In genomic region chrX:19904778-19905367, GRCh38 we compare ENCODE assay signal across 8 cellular contexts. TPM values are rescaled to one million over a fixed set of nuclear protein-coding genes. Genes with fewer than 3 reads are reported as not detected.
DNase-seq lines count a peak whose midpoint lies in the region; ATAC-seq and TF ChIP-seq lines count a peak whose summit lies in the region.

No MANE protein-coding gene starts in this region.

- peak; percentile 73 for ATAC-seq in CD4-positive, alpha-beta T cell (ENCODE audit: poor library complexity)
- ATAC-seq in GM18502 (IDR thresholded peaks at IDR 0.05; ENCODE audit: poor library complexity, unreplicated experiment) (peak; percentile 86), HG03280 (IDR thresholded peaks at IDR 0.05; ENCODE audit: unreplicated experiment) (peak; percentile 64), thoracic aorta (ENCODE audit: insufficient number of reproducible peaks, low FRiP score, low read depth) (no peak), GM21737 (IDR thresholded peaks at IDR 0.05; ENCODE audit: unreplicated experiment) (no peak)

- no peaks in the 10 kb centered on the region for H3K27me3 ChIP-seq in CD4-positive, alpha-beta T cell (ENCODE audit: control insufficient read depth, insufficient read depth, low read length)
- H3K27me3 ChIP-seq in thoracic aorta (replicated peaks; ENCODE audit: insufficient read depth): no peaks in the 10 kb centered on the region

- H3K27ac ChIP-seq in CD4-positive, alpha-beta T cell (ENCODE audit: low read depth, low read length): no peak overlapping the region
- no peak overlapping the region for H3K27ac ChIP-seq in thoracic aorta

- POLR2A ChIA-PET in CD4-positive, alpha-beta T cell (lab: Charles Lee): interaction anchor here (1.2 kb wide), 1 partner anchor 86 kb away, joined by 3 read pairs; the partner anchor contains the start of gene BCLAF3

- no peak for DNase-seq in CD4-positive, alpha-beta T cell
- DNase-seq in NCI-H526 (lab: John Stamatoyannopoulos, UW): peak; percentile 72 to 87
- DNase-seq in astrocyte of the hippocampus (ENCODE audit: low read depth, low spot score): peak; percentile 55
- DNase-seq in iPS-NIHi11 (ENCODE audit: low spot score): peak; percentile 68
- DNase-seq in thoracic aorta (ENCODE audit: low spot score): no peak

- no peak overlapping the region for H3K4me3 Mint-ChIP-seq in CD4-positive, alpha-beta T cell

- TF ChIP-seq CTCF in CD4-positive, alpha-beta T cell (IDR thresholded peaks at IDR 0.05): peak; percentile 66
- TF ChIP-seq CTCF in thoracic aorta (IDR thresholded peaks at IDR 0.05): peak; percentile 51

- no peak overlapping the region for H3K4me3 ChIP-seq in thoracic aorta

- H3K9me3 Mint-ChIP-seq in CD4-positive, alpha-beta T cell: no peaks in the 10 kb centered on the region

- no peaks in the 10 kb centered on the region for H3K36me3 Mint-ChIP-seq in CD4-positive, alpha-beta T cell (ENCODE audit: low read depth)

- H3K27ac Mint-ChIP-seq in CD4-positive, alpha-beta T cell: no peak overlapping the region

- H3K9me3 ChIP-seq in CD4-positive, alpha-beta T cell (ENCODE audit: control insufficient read depth, low read length): no peaks in the 10 kb centered on the region
- no peaks in the 10 kb centered on the region for H3K9me3 ChIP-seq in thoracic aorta

- H3K4me1 ChIP-seq in thoracic aorta (ENCODE audit: control insufficient read depth in 1 of 2, low read depth in 2 of 2): no peaks in the 10 kb centered on the region

- CTCF ChIA-PET in CD4-positive, alpha-beta T cell (lab: Charles Lee): interaction anchor here (0.8 to 1.2 kb wide), 8 partner anchors 11 to 163 kb away, joined by 3 to 5 read pairs (median 4); no protein-coding TSS in a partner anchor

- peaks cover 11% of the 10 kb centered on the region for H3K4me1 Mint-ChIP-seq in CD4-positive, alpha-beta T cell (ENCODE audit: low read depth)

- intact Hi-C loops in CD4-positive, alpha-beta T cell (cut with DNase I, micrococcal nuclease): loop anchor here (1.0 to 10.0 kb wide), 6 partner anchors 86 to 537 kb away; partner anchors contain the start of gene BCLAF3 (in 2 of the 2)

- no peaks in the 10 kb centered on the region for H3K27me3 Mint-ChIP-seq in CD4-positive, alpha-beta T cell

- no peaks in the 10 kb centered on the region for H3K36me3 ChIP-seq in thoracic aorta

RNA-seq across cellular contexts. Expression of gene SH3KBP1, which starts 17.5 kb away (rescaled TPM):
- total RNA-seq in CD4-positive, alpha-beta T cell: 10 to 100 TPM; 64.7 to 65.9 TPM
- total RNA-seq in thoracic aorta: 10 to 100 TPM; 25.0 to 35.0 TPM

Comparison
In these comparisons a context has a peak if more than half of its experiments do, and no peak if none do; other contexts are left out.
1. ATAC-seq: peak in CD4-positive, alpha-beta T cell (single experiment), GM18502 (single experiment) and HG03280 (single experiment); none in thoracic aorta (single experiment) and GM21737 (single experiment).
2. DNase-seq: peak in NCI-H526 (2 of 2), astrocyte of the hippocampus (single experiment) and iPS-NIHi11 (single experiment); none in CD4-positive, alpha-beta T cell (0 of 10) and thoracic aorta (single experiment).